10 cellular contexts compared by ENCODE assay signal in genomic region chr4:3783691-3784306, GRCh38. TPM values are rescaled to one million over a fixed set of nuclear protein-coding genes. Genes with fewer than 3 reads are reported as not detected.
DNase-seq lines count a peak whose midpoint lies in the region; ATAC-seq and TF ChIP-seq lines count a peak whose summit lies in the region.
"Had no signal": no experiment of that assay in that cellular context is flagged by ENCODE, and none has a peak within 500 bp of the region (broad histone marks: within the 10 kb centered on the region; RNA-seq: fewer than 3 reads in every experiment).

No MANE protein-coding gene starts in this region.

- H3K36me3 ChIP-seq in DOHH2 (ENCODE audit: control insufficient read depth, low read length) (no peaks in the 10 kb centered on the region), neural progenitor cell (no peaks in the 10 kb centered on the region)

- peak; percentile 33 for TF ChIP-seq CTCF in DOHH2 (IDR thresholded peaks at IDR 0.05; ENCODE audit: low read depth, low read length, poor library complexity, severe bottlenecking)
- TF ChIP-seq CTCF in HFF-Myc (IDR thresholded peaks at IDR 0.05; ENCODE audit: low read depth, low read length, missing control alignments), result peak; percentile 29
- peak; percentile 66 for TF ChIP-seq CTCF in neural progenitor cell (IDR thresholded peaks at IDR 0.05)

- no peak overlapping the region for H3K27ac ChIP-seq in DOHH2 (ENCODE audit: low read depth, low read length)
- no peak overlapping the region for H3K27ac ChIP-seq in neural progenitor cell

- H3K4me2 ChIP-seq in DOHH2 (ENCODE audit: low read length) (no peak overlapping the region), neural progenitor cell (no peak overlapping the region)

- H3K4me1 ChIP-seq in DOHH2 (ENCODE audit: control insufficient read depth, low read length) (no peaks in the 10 kb centered on the region), neural progenitor cell (no peaks in the 10 kb centered on the region)

- H3K9me2 ChIP-seq in DOHH2 (replicated peaks; ENCODE audit: control insufficient read depth, low read length), result no peaks in the 10 kb centered on the region

- H2AFZ ChIP-seq in neural progenitor cell (replicated peaks), result no peak overlapping the region

- H3K79me2 ChIP-seq in DOHH2 (ENCODE audit: control insufficient read depth, low read length) (no peaks in the 10 kb centered on the region), neural progenitor cell (ENCODE audit: low read depth) (no peaks in the 10 kb centered on the region)

- H3K9ac ChIP-seq in neural progenitor cell, result no peak overlapping the region

- peaks cover 10% of the 10 kb centered on the region for H3K27me3 Mint-ChIP-seq in neural progenitor cell (ENCODE audit: insufficient read depth, low read depth)
- H3K27me3 Mint-ChIP-seq in T-helper 17 cell, result peaks cover 19% of the 10 kb centered on the region

- H4K20me1 ChIP-seq in DOHH2 (ENCODE audit: control insufficient read depth, insufficient read depth, low read depth, low read length), result no peaks in the 10 kb centered on the region
- H4K20me1 ChIP-seq in neural progenitor cell (ENCODE audit: low read depth), result no peaks in the 10 kb centered on the region

- H3F3A ChIP-seq in DOHH2 (ENCODE audit: control insufficient read depth, insufficient read depth) (no peaks in the 10 kb centered on the region), neural progenitor cell (ENCODE audit: low read depth) (no peaks in the 10 kb centered on the region)

- no peaks in the 10 kb centered on the region for H3K27me3 ChIP-seq in DOHH2 (ENCODE audit: control insufficient read depth, low read length)
- H3K27me3 ChIP-seq in neural progenitor cell, result no peaks in the 10 kb centered on the region

- H3K36me3 Mint-ChIP-seq in neural progenitor cell (no peaks in the 10 kb centered on the region), T-helper 17 cell (ENCODE audit: low read depth) (no peaks in the 10 kb centered on the region)
- H3K36me3 Mint-ChIP-seq: naive thymus-derived CD8-positive, alpha-beta T cell had no signal

- H3K4me3 ChIP-seq in DOHH2 (ENCODE audit: low read length) (no peak overlapping the region), HFF-Myc (replicated peaks; ENCODE audit: low read depth, low read length) (no peak overlapping the region), neural progenitor cell (no peak overlapping the region)

- DNase-seq in HFF-Myc (ENCODE audit: extremely low read depth, low read depth), result no peak
- DNase-seq in ecto neural progenitor cell (ENCODE audit: low spot score), result peak; percentile 78
- DNase-seq in neural progenitor cell (ENCODE audit: low spot score), result peak; percentile 75
- no peak for DNase-seq in T-helper 17 cell
- no peak for DNase-seq in NCI-H2196 (lab: John Stamatoyannopoulos, UW; ENCODE audit: unreplicated experiment)
- DNase-seq: HFFc6; naive thymus-derived CD8-positive, alpha-beta T cell had no signal

- ATAC-seq in T-helper 17 cell (no peak), GM19023 (IDR thresholded peaks at IDR 0.05; ENCODE audit: unreplicated experiment) (no peak), GM19328 (IDR thresholded peaks at IDR 0.05; ENCODE audit: unreplicated experiment) (no peak)
- ATAC-seq: naive thymus-derived CD8-positive, alpha-beta T cell had no signal

- H3K9me3 ChIP-seq in DOHH2 (ENCODE audit: control insufficient read depth, insufficient read depth, low read length) (peaks cover 8% of the 10 kb centered on the region; the same call in 1 of the 2 replicates), neural progenitor cell (ENCODE audit: low read depth) (no peaks in the 10 kb centered on the region), T-helper 17 cell (ENCODE audit: control insufficient read depth, low read length, poor library complexity, severe bottlenecking) (no peaks in the 10 kb centered on the region)

- H3K4me3 Mint-ChIP-seq in neural progenitor cell (no peak overlapping the region), T-helper 17 cell (no peak overlapping the region)
- H3K4me3 Mint-ChIP-seq: HFFc6; naive thymus-derived CD8-positive, alpha-beta T cell had no signal

- H3K4me1 Mint-ChIP-seq in neural progenitor cell, result peaks cover 10% of the 10 kb centered on the region
- H3K4me1 Mint-ChIP-seq in T-helper 17 cell, result no peaks in the 10 kb centered on the region

- no peak overlapping the region for H3K27ac Mint-ChIP-seq in neural progenitor cell
- no peak overlapping the region for H3K27ac Mint-ChIP-seq in T-helper 17 cell
- H3K27ac Mint-ChIP-seq: HFFc6; naive thymus-derived CD8-positive, alpha-beta T cell had no signal

- no peaks in the 10 kb centered on the region for H3K9me3 Mint-ChIP-seq in neural progenitor cell

RNA-seq across cellular contexts. Expression of gene ADRA2C, which starts 17.6 kb away (rescaled TPM):
- total RNA-seq in neural progenitor cell (ENCODE audit: low replicate concordance), result 2.5 and 12.9 TPM in 2 replicates
- not detected for total RNA-seq in T-helper 17 cell
- total RNA-seq: naive thymus-derived CD8-positive, alpha-beta T cell had no signal

Comparison
In these comparisons a context has a peak if more than half of its experiments do, and no peak if none do; other contexts are left out.
1. DNase-seq: peak in ecto neural progenitor cell (single experiment) and neural progenitor cell (single experiment); none in HFF-Myc (single experiment), T-helper 17 cell (0 of 3) and NCI-H2196 (single experiment).
2. Peak in every context shown above with its lines, with median percentiles within 50 percentile points of each other: CTCF ChIP-seq.